ENCODE assay signal across 19 cellular contexts in the genomic region with DNA sequence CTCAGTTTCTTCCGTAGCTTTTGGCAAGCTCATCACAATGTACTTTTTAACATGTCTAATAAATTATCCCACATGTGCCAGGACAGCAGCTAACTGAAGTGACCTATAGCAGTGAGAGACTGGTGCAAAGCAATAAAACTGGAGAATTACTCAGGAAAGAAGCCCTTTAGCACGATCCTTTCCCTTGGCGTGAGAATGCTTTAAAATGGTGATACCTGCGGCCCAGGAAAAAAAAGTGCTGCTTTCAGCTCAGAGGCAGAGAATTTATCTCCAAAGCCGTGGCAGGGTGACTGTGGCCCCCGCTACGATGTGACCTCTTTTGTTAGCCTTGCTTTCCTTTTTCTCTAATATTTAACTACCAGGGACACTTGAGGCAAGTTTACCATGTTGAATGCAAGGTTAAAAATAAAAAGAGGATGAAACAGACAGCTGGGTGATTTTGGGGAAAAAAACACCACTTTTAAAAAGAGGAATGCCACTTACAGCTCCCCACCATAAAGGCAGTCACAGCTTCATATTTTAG.
DNase-seq lines count a peak whose midpoint lies in the region; ATAC-seq and TF ChIP-seq lines count a peak whose summit lies in the region.
"Had no signal": no experiment of that assay in that cellular context is flagged by ENCODE, and none has a peak within 500 bp of the region (broad histone marks: within the 10 kb centered on the region; RNA-seq: fewer than 3 reads in every experiment).

No MANE protein-coding gene starts in this region.

- peaks cover 10% of the 10 kb centered on the region for H3K9me3 Mint-ChIP-seq in chondrocyte (ENCODE audit: low read depth)
- peaks cover 6% of the 10 kb centered on the region for H3K9me3 Mint-ChIP-seq in osteocyte (ENCODE audit: unreplicated experiment)

- peaks cover 10% of the 10 kb centered on the region; the same call in 1 of the 2 replicates for H3F3A ChIP-seq in GM23248 (ENCODE audit: insufficient read depth)

- peaks cover 41% of the 10 kb centered on the region for H3K4me1 Mint-ChIP-seq in chondrocyte (ENCODE audit: low read depth)
- peaks cover 18% of the 10 kb centered on the region for H3K4me1 Mint-ChIP-seq in osteocyte (ENCODE audit: unreplicated experiment)
- H3K4me1 Mint-ChIP-seq: B cell had no signal

- peak overlapping the region; percentile 26 for H3K9ac ChIP-seq in GM23248

- H3K79me2 ChIP-seq in GM23248 (ENCODE audit: insufficient read depth) = no peaks in the 10 kb centered on the region

- peaks cover 11% of the 10 kb centered on the region for H3K36me3 Mint-ChIP-seq in chondrocyte (ENCODE audit: low read depth)
- H3K36me3 Mint-ChIP-seq in osteocyte (ENCODE audit: unreplicated experiment) = no peaks in the 10 kb centered on the region

- ATAC-seq in HG03196 (IDR thresholded peaks at IDR 0.05; ENCODE audit: unreplicated experiment) = no peak
- ATAC-seq: HCT116 had no signal

- no peak overlapping the region for H3K4me3 Mint-ChIP-seq in chondrocyte (ENCODE audit: unreplicated experiment)
- H3K4me3 Mint-ChIP-seq in osteocyte (ENCODE audit: unreplicated experiment) = no peak overlapping the region
- H3K4me3 Mint-ChIP-seq: B cell had no signal

- TF ChIP-seq CTCF in chondrocyte (IDR thresholded peaks at IDR 0.05) (no peak), osteocyte (IDR thresholded peaks at IDR 0.05) (no peak)

- peak overlapping the region; percentile 3 for H3K4me2 ChIP-seq in GM23248 (ENCODE audit: unreplicated experiment)

- no peak overlapping the region for H2AFZ ChIP-seq in GM23248

- DNase-seq in GM23248 (no peak), chondrocyte (ENCODE audit: low spot score) (no peak), left kidney (ENCODE audit: low read depth, low spot score) (peak; percentile 50), osteocyte (ENCODE audit: extremely low spot score, unreplicated experiment) (no peak), glomerular visceral epithelial cell (ENCODE audit: extremely low spot score) (no peak), KBM-7 (no peak), COLO829 (ENCODE audit: low spot score) (no peak)
- DNase-seq: COR-L47, DMS153, GDM1, MM.1S, NCI-H1105, NCI-H510A, NCI-H774, OCI-M1, SHP77 had no signal

- WGBS in GM23248 (ENCODE audit: low coverage in 1 of 2, low lambda C conversion rate in 2 of 2, missing lambda C conversion rate in 2 of 2), 2 experiments = 89 to 94% methylated on average over 7 of the region's 7 CpGs

- H3K4me1 ChIP-seq in GM23248 (ENCODE audit: insufficient read depth) = 0 out of 2 replicates have a peak, but pooled peaks cover 12% of the 10 kb centered on the region

- H3K4me3 ChIP-seq in GM23248 = no peak overlapping the region

- no peaks in the 10 kb centered on the region for H3K9me2 ChIP-seq in GM23248 (ENCODE audit: insufficient read depth)

- H3K9me3 ChIP-seq in GM23248 (ENCODE audit: low read depth) = no peaks in the 10 kb centered on the region

- H3K27me3 Mint-ChIP-seq in chondrocyte (ENCODE audit: low read depth) (no peaks in the 10 kb centered on the region), osteocyte (ENCODE audit: unreplicated experiment) (no peaks in the 10 kb centered on the region)

- no peaks in the 10 kb centered on the region for H3K27me3 ChIP-seq in GM23248 (replicated peaks; ENCODE audit: insufficient read depth)

- H3K27ac Mint-ChIP-seq in chondrocyte (ENCODE audit: unreplicated experiment) = peak overlapping the region; percentile 96
- peak overlapping the region; percentile 84 for H3K27ac Mint-ChIP-seq in osteocyte (ENCODE audit: unreplicated experiment)
- H3K27ac Mint-ChIP-seq: B cell had no signal

- 0 out of 2 replicates have a peak, but pooled peaks cover 5% of the 10 kb centered on the region for H3K36me3 ChIP-seq in GM23248 (ENCODE audit: low read depth)

- in situ Hi-C loops in GM23248 (cut with MboI) (no loop called here), KBM-7 (cut with MboI; ENCODE audit: low pct_unique_long_range_greater_than_20kb, low sequenced_read_pairs) (no loop called here)

- H3K27ac ChIP-seq in GM23248 = peak overlapping the region; percentile 1; the same call in 1 of the 2 replicates

- H4K20me1 ChIP-seq in GM23248 (ENCODE audit: insufficient read depth) = no peaks in the 10 kb centered on the region
